ENCODE assay signal across 1 cellular context in the genomic region with DNA sequence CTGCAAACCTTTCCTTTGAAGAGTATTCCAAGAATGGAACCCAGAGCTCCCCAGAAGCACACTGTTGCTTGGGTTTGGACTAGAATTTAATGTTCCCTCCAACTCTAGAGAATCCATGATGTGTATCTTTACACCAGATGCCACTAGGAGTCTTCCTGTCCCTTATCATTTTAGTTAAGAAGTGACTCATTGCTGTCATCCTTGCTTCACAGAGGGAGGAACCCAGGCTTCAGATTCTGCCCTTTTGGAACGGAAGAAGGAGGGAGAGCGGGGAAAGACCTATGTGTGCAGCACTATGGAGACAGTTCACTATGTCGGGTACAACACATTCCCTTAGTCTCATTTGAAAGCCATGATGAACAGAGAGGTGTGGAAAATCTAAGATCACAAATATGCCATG.
TF ChIP-seq lines count a peak whose summit lies in the region.

No MANE protein-coding gene starts in this region.

TF ChIP-seq in HepG2, 621 proteins besides CTCF, POLR2A, EP300 and RAD21 (continued from another document):
- TF ChIP-seq, protein P1, sequence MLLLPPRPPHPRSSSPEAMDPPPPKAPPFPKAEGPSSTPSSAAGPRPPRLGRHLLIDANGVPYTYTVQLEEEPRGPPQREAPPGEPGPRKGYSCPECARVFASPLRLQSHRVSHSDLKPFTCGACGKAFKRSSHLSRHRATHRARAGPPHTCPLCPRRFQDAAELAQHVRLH (CRISPR knock-in tag; IDR thresholded peaks at IDR 0.05; ENCODE audit: borderline replicate concordance, low read depth), result no peak
